13 cellular contexts compared by ENCODE assay signal in the genomic region with DNA sequence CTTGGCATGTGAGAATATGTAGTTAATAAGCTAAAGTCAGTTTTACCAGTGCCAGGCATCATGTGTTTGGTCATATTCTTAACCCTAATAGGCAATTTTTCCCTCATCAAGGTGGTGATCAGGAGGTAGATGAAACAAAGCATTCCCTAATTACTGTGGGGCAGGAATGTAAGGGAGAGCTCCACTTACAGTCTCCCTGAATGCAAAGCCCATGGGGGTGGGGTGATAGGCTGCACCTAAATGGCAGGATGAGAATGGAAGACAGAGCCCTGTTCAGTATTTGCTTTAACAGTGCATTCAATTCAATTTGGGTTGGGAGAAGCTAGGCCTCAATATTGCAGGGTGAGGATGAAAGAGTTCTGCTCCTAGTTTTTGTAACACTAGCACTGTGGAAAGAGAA. TPM values are rescaled to one million over a fixed set of nuclear protein-coding genes. Genes with fewer than 3 reads are reported as not detected.
DNase-seq lines count a peak whose midpoint lies in the region; ATAC-seq and TF ChIP-seq lines count a peak whose summit lies in the region.
"Had no signal": no experiment of that assay in that cellular context is flagged by ENCODE, and none has a peak within 500 bp of the region (broad histone marks: within the 10 kb centered on the region; RNA-seq: fewer than 3 reads in every experiment).

No MANE protein-coding gene starts in this region.

- H3K4me2 ChIP-seq in neural progenitor cell, result peak overlapping the region; percentile 7
- H3K4me2 ChIP-seq: BLaER1 treated with 17β-estradiol and CSF1 and Interleukin-3, amounts not matched to agents 10 nM and 100 nM had no signal

- no peak for ATAC-seq in mucosa of descending colon

- H3K36me3 Mint-ChIP-seq in neural progenitor cell, result peaks cover 70% of the 10 kb centered on the region

- TF ChIP-seq CTCF in neural progenitor cell (IDR thresholded peaks at IDR 0.05) (no peak), mucosa of descending colon (IDR thresholded peaks at IDR 0.05) (no peak), esophagus squamous epithelium (IDR thresholded peaks at IDR 0.05) (no peak)

- no peaks in the 10 kb centered on the region for H4K20me1 ChIP-seq in neural progenitor cell (ENCODE audit: low read depth)
- H4K20me1 ChIP-seq: BLaER1 treated with 17β-estradiol and CSF1 and Interleukin-3, amounts not matched to agents 10 nM and 100 nM had no signal

- peaks cover 14% of the 10 kb centered on the region for H3F3A ChIP-seq in neural progenitor cell (ENCODE audit: low read depth)

- intact Hi-C loops in mucosa of descending colon (cut with DNase I, micrococcal nuclease) (no loop called here), esophagus squamous epithelium (cut with DNase I) (no loop called here), cardiac septum (cut with DNase I) (no loop called here)

- H3K4me3 Mint-ChIP-seq in neural progenitor cell, result no peak overlapping the region
- H3K4me3 Mint-ChIP-seq: CD4-positive, CD25-positive, alpha-beta regulatory T cell had no signal

- H3K27ac ChIP-seq in iPS DF 6.9 (ENCODE audit: low read length) (no peak overlapping the region), neural progenitor cell (peak overlapping the region; percentile 45), esophagus squamous epithelium (no peak overlapping the region)
- H3K27ac ChIP-seq: BLaER1 treated with 17β-estradiol and CSF1 and Interleukin-3, amounts not matched to agents 10 nM and 100 nM had no signal

- H3K27me3 ChIP-seq in H7 (ENCODE audit: control insufficient read depth, insufficient read depth, low read length) (no peaks in the 10 kb centered on the region), iPS DF 6.9 (ENCODE audit: control insufficient read depth, insufficient read depth, low read length) (no peaks in the 10 kb centered on the region), neural progenitor cell (no peaks in the 10 kb centered on the region), esophagus squamous epithelium (no peaks in the 10 kb centered on the region)
- H3K27me3 ChIP-seq: BLaER1 treated with 17β-estradiol and CSF1 and Interleukin-3, amounts not matched to agents 10 nM and 100 nM had no signal

- no peaks in the 10 kb centered on the region for H3K4me1 Mint-ChIP-seq in neural progenitor cell

- H3K4me3 ChIP-seq in H7 (ENCODE audit: insufficient read depth, low read depth, low read length) (no peak overlapping the region), iPS DF 6.9 (ENCODE audit: low read length) (no peak overlapping the region), neural progenitor cell (no peak overlapping the region), mucosa of descending colon (no peak overlapping the region), esophagus squamous epithelium (no peak overlapping the region)
- H3K4me3 ChIP-seq: BLaER1 treated with 17β-estradiol and CSF1 and Interleukin-3, amounts not matched to agents 10 nM and 100 nM; HAP-1 had no signal

- H3K9me3 Mint-ChIP-seq in neural progenitor cell, result peaks cover 79% of the 10 kb centered on the region

- H3K9ac ChIP-seq in neural progenitor cell, result no peak overlapping the region
- H3K9ac ChIP-seq: BLaER1 treated with 17β-estradiol and CSF1 and Interleukin-3, amounts not matched to agents 10 nM and 100 nM had no signal

- TF ChIP-seq POLR2A in esophagus squamous epithelium (IDR thresholded peaks at IDR 0.05), result no peak

- peak; percentile 39 for DNase-seq in H7
- DNase-seq in NCI-H69 (lab: John Stamatoyannopoulos, UW), result peak; percentile 6
- DNase-seq in iPS DF 6.9 (ENCODE audit: low read depth, low spot score), result peak; percentile 31
- DNase-seq in neural progenitor cell (ENCODE audit: low spot score), result peak; percentile 27
- no peak for DNase-seq in mucosa of descending colon
- no peak for DNase-seq in esophagus squamous epithelium (lab: John Stamatoyannopoulos, UW)
- no peak for DNase-seq in cardiac septum (ENCODE audit: low spot score)
- DNase-seq: ACHN; CD4-positive, CD25-positive, alpha-beta regulatory T cell; DMS53; GF-D8 had no signal

- H3K4me1 ChIP-seq in iPS DF 6.9 (ENCODE audit: control insufficient read depth, insufficient read depth, low read length), result peaks cover 2% of the 10 kb centered on the region; the same call in 1 of the 2 replicates
- H3K4me1 ChIP-seq in neural progenitor cell, result peaks cover 2% of the 10 kb centered on the region
- no peaks in the 10 kb centered on the region for H3K4me1 ChIP-seq in mucosa of descending colon (ENCODE audit: low read depth)
- H3K4me1 ChIP-seq in esophagus squamous epithelium, result no peaks in the 10 kb centered on the region
- H3K4me1 ChIP-seq: BLaER1 treated with 17β-estradiol and CSF1 and Interleukin-3, amounts not matched to agents 10 nM and 100 nM; HAP-1 had no signal

- H3K27me3 Mint-ChIP-seq in neural progenitor cell (ENCODE audit: insufficient read depth, low read depth), result no peaks in the 10 kb centered on the region
- H3K27me3 Mint-ChIP-seq: CD4-positive, CD25-positive, alpha-beta regulatory T cell had no signal

- H3K36me3 ChIP-seq in H7 (replicated peaks; ENCODE audit: control insufficient read depth, insufficient read depth, low read length) (no peaks in the 10 kb centered on the region), iPS DF 6.9 (ENCODE audit: control insufficient read depth, insufficient read depth, low read length) (no peaks in the 10 kb centered on the region), neural progenitor cell (peaks cover 13% of the 10 kb centered on the region), mucosa of descending colon (ENCODE audit: low read depth) (no peaks in the 10 kb centered on the region), esophagus squamous epithelium (peaks cover 0 to 28% (median 0%) of the 10 kb centered on the region in 3 donors)

- H3K27ac Mint-ChIP-seq in neural progenitor cell, result no peak overlapping the region
- H3K27ac Mint-ChIP-seq: CD4-positive, CD25-positive, alpha-beta regulatory T cell had no signal

- H3K9me3 ChIP-seq in iPS DF 6.9 (ENCODE audit: control insufficient read depth, insufficient read depth, low read length) (no peaks in the 10 kb centered on the region), neural progenitor cell (ENCODE audit: low read depth) (peaks cover 16% of the 10 kb centered on the region), mucosa of descending colon (peaks cover 57% of the 10 kb centered on the region), esophagus squamous epithelium (peaks cover 0 to 40% (median 13%) of the 10 kb centered on the region in 3 donors)

- H3K79me2 ChIP-seq in neural progenitor cell (ENCODE audit: low read depth), result peaks cover 87% of the 10 kb centered on the region

- no peak overlapping the region for H2AFZ ChIP-seq in neural progenitor cell (replicated peaks)

RNA-seq across cellular contexts. Expression of a gene that starts 23.4 kb away (rescaled TPM):
- 21.9 and 37.8 TPM in 2 replicates for total RNA-seq in H7 (2014; rRNA removed; shearing (Covaris generic))
- total RNA-seq in neural progenitor cell (ENCODE audit: low replicate concordance) (46.8 and 63.8 TPM in 2 replicates), mucosa of descending colon (10 to 100 TPM in 1 of 3 donors, 1 to 10 TPM in 2; 6.8 to 10.4 (median 8.9) TPM), esophagus squamous epithelium (1 to 10 TPM; 1.5 to 7.6 (median 3.2) TPM), cardiac septum (4.5 TPM)

Comparison
In these comparisons a context has a peak if more than half of its experiments do, and no peak if none do; other contexts are left out.
1. DNase-seq: peak in H7 (single experiment), NCI-H69 (single experiment), iPS DF 6.9 (single experiment) and neural progenitor cell (single experiment); none in mucosa of descending colon (0 of 3), esophagus squamous epithelium (single experiment) and cardiac septum (single experiment).